8 cellular contexts compared by ENCODE assay signal in the genomic region with DNA sequence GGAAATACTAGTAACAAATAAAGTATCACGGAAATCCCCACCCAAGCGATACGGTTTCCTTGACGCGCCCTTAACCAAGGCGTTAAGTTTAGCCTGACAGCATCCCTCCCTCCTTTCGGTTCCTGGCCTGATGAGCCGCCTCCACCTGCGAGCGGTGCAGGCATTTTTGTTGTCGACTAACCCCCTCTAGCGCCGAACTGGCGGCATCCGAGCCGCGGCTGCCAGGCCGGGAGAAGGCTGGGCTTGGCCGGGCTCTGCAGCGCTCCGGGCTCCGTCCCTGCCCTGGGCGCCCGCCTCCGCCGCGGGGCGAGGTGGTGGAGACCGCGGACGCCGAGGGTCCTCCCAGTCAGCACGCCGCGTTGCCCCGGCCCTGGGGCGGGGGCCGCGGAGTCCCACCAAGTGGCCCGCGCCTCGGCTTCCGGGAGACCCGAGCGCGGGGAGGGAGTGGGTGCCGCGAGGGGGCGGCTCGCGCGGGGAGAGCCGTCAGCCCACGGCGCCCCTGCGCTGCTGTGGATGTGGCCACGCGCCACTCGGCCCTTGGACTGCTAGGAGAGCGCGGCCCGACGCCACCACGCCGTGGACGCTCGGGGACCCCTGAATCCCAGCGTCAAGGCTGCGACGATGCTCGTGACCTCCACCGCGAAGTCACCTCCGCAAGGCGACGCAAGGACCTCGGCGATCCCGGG. TPM values are rescaled to one million over a fixed set of nuclear protein-coding genes. Genes with fewer than 3 reads are reported as not detected.
A peak's percentile ranks its signal among the peaks of the same experiment; 100 is the strongest.
DNase-seq lines count a peak whose midpoint lies in the region; ATAC-seq and TF ChIP-seq lines count a peak whose summit lies in the region.

No MANE protein-coding gene starts in this region.

- no peaks in the 10 kb centered on the region for H3F3A ChIP-seq in neural cell (ENCODE audit: insufficient read depth, low read length, poor library complexity, severe bottlenecking)

- peak overlapping the region; percentile 46 for H3K9ac ChIP-seq in neural cell (ENCODE audit: low read length)

- peak overlapping the region; percentile 43 for H3K4me3 Mint-ChIP-seq in activated T-cell treated with anti-CD3 and anti-CD28 coated beads, Interleukin-2, amount 50 U/mL, for 4 hours

- no peaks in the 10 kb centered on the region for H4K20me1 ChIP-seq in neural cell (ENCODE audit: insufficient read depth)

- no peak for TF ChIP-seq POLR2A in thyroid gland (IDR thresholded peaks at IDR 0.05)

- ATAC-seq in GM18858 (IDR thresholded peaks at IDR 0.05; ENCODE audit: unreplicated experiment): peak; percentile 98
- peak; percentile 97 for ATAC-seq in HG03060 (IDR thresholded peaks at IDR 0.05; ENCODE audit: low read depth, unreplicated experiment)
- peak; percentile 88 to 89 for ATAC-seq in activated T-cell treated with anti-CD3 and anti-CD28 coated beads, Interleukin-2, amount 50 U/mL, for 4 hours

- no peaks in the 10 kb centered on the region for H3K9me2 ChIP-seq in neural cell (ENCODE audit: insufficient read depth, low read length)

- H3K9me3 ChIP-seq in neural cell (ENCODE audit: low read length): no peaks in the 10 kb centered on the region
- H3K9me3 ChIP-seq in thyroid gland: no peaks in the 10 kb centered on the region

- 0 to 1% methylated on average over 11 to 17 of the region's 79 CpGs for WGBS in thyroid gland, 2 donors

- H3K4me1 ChIP-seq in thyroid gland: peaks cover 0 to 5% of the 10 kb centered on the region in 2 donors

- intact Hi-C loops in thyroid gland (cut with DNase I): no loop called here

- peaks cover 29% of the 10 kb centered on the region for H3K27me3 Mint-ChIP-seq in activated T-cell treated with anti-CD3 and anti-CD28 coated beads, Interleukin-2, amount 50 U/mL, for 4 hours (ENCODE audit: low read depth)

- H2AFZ ChIP-seq in neural cell (ENCODE audit: low read depth, low read length): no peak overlapping the region

- H3K36me3 ChIP-seq in neural cell (ENCODE audit: insufficient read depth, low read length) (no peaks in the 10 kb centered on the region), thyroid gland (no peaks in the 10 kb centered on the region)

- DNase-seq in Ammon's horn (ENCODE audit: low spot score) (peak; percentile 84), NCI-H2171 treated with DMSO at 0.1 percent for 48 hours (lab: John Stamatoyannopoulos, UW) (peak; percentile 75), fibroblast of villous mesenchyme (ENCODE audit: low read depth) (peak; percentile 59), thyroid gland (peak; percentile 76 to 87)
- DNase-seq in activated T-cell treated with anti-CD3 and anti-CD28 coated beads, Interleukin-2, amount 50 U/mL, for 4 hours: peak; percentile 12

- TF ChIP-seq CTCF in fibroblast of villous mesenchyme (IDR thresholded peaks at IDR 0.05; ENCODE audit: insufficient read depth, low read depth, low read length): peak; percentile 67
- peak; percentile 92 for TF ChIP-seq CTCF in neural cell (IDR thresholded peaks at IDR 0.05; ENCODE audit: poor library complexity, severe bottlenecking)
- peak in 5 of 6 experiments; percentile 32 to 66 (median 48) for TF ChIP-seq CTCF in thyroid gland (IDR thresholded peaks at IDR 0.05)

- peaks cover 9% of the 10 kb centered on the region for H3K4me1 Mint-ChIP-seq in activated T-cell treated with anti-CD3 and anti-CD28 coated beads, Interleukin-2, amount 50 U/mL, for 4 hours (ENCODE audit: low read depth)

- H3K9me3 Mint-ChIP-seq in activated T-cell treated with anti-CD3 and anti-CD28 coated beads, Interleukin-2, amount 50 U/mL, for 4 hours: no peaks in the 10 kb centered on the region

- H3K27me3 ChIP-seq in neural cell (ENCODE audit: insufficient read depth, low read depth, low read length) (peaks cover 38% of the 10 kb centered on the region), thyroid gland (no peaks in the 10 kb centered on the region)

- H3K4me2 ChIP-seq in neural cell (ENCODE audit: low read length): peak overlapping the region; percentile 89

- TF ChIP-seq RAD21 in neural cell (conservative IDR thresholded peaks at IDR 0.05): peak; percentile 90

- no peaks in the 10 kb centered on the region for H3K79me2 ChIP-seq in neural cell (replicated peaks; ENCODE audit: insufficient read depth, low read length)

- TF ChIP-seq EP300 in neural cell (conservative IDR thresholded peaks at IDR 0.05; ENCODE audit: poor library complexity, severe bottlenecking): peak; percentile 41

- H3K4me3 ChIP-seq in fibroblast of villous mesenchyme (ENCODE audit: low read depth, low read length) (peak overlapping the region; percentile 57), neural cell (ENCODE audit: low read length) (peak overlapping the region; percentile 82), thyroid gland (replicated peaks in 1 of 3) (peak overlapping the region; percentile 55 to 78 (median 63))

- H3K27ac ChIP-seq in neural cell (ENCODE audit: low read length) (no peak overlapping the region), thyroid gland (peak overlapping the region; percentile 58 to 69 (median 66))

- H3K36me3 Mint-ChIP-seq in activated T-cell treated with anti-CD3 and anti-CD28 coated beads, Interleukin-2, amount 50 U/mL, for 4 hours (ENCODE audit: insufficient read depth): no peaks in the 10 kb centered on the region

TF ChIP-seq in neural cell, 6 proteins besides CTCF, POLR2A, EP300 and RAD21:
- TF ChIP-seq TAF1 (IDR thresholded peaks at IDR 0.05; ENCODE audit: low read depth) (no peak), MXI1 (conservative IDR thresholded peaks at IDR 0.05; ENCODE audit: poor library complexity, severe bottlenecking) (peak; percentile 50), EZH2 (IDR thresholded peaks at IDR 0.05; ENCODE audit: borderline replicate concordance, insufficient read depth, low read length, poor library complexity, severe bottlenecking) (no peak), POLR2AphosphoS5 (IDR thresholded peaks at IDR 0.05) (no peak), SMC3 (conservative IDR thresholded peaks at IDR 0.05; ENCODE audit: poor library complexity) (peak; percentile 87)
- TF ChIP-seq, protein P1, sequence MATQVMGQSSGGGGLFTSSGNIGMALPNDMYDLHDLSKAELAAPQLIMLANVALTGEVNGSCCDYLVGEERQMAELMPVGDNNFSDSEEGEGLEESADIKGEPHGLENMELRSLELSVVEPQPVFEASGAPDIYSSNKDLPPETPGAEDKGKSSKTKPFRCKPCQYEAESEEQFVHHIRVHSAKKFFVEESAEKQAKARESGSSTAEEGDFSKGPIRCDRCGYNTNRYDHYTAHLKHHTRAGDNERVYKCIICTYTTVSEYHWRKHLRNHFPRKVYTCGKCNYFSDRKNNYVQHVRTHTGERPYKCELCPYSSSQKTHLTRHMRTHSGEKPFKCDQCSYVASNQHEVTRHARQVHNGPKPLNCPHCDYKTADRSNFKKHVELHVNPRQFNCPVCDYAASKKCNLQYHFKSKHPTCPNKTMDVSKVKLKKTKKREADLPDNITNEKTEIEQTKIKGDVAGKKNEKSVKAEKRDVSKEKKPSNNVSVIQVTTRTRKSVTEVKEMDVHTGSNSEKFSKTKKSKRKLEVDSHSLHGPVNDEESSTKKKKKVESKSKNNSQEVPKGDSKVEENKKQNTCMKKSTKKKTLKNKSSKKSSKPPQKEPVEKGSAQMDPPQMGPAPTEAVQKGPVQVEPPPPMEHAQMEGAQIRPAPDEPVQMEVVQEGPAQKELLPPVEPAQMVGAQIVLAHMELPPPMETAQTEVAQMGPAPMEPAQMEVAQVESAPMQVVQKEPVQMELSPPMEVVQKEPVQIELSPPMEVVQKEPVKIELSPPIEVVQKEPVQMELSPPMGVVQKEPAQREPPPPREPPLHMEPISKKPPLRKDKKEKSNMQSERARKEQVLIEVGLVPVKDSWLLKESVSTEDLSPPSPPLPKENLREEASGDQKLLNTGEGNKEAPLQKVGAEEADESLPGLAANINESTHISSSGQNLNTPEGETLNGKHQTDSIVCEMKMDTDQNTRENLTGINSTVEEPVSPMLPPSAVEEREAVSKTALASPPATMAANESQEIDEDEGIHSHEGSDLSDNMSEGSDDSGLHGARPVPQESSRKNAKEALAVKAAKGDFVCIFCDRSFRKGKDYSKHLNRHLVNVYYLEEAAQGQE (IDR thresholded peaks at IDR 0.05; ENCODE audit: borderline replicate concordance): peak; percentile 28

RNA-seq across cellular contexts. Expression of gene EPHA6, which starts 1.1 kb away (rescaled TPM):
- total RNA-seq in activated T-cell treated with anti-CD3 and anti-CD28 coated beads, Interleukin-2, amount 50 U/mL, for 4 hours: not detected
- 1.6 and 1.7 TPM in 2 replicates for total RNA-seq in fibroblast of villous mesenchyme
- polyA plus RNA-seq in neural cell: 0.56 and 0.78 TPM in 2 replicates
- 4.1 and 5.0 TPM in 2 replicates for polyA minus RNA-seq in neural cell
- 1 to 10 TPM; 2.1 to 7.0 (median 5.8) TPM for total RNA-seq in thyroid gland

Comparison
In these comparisons a context has a peak if more than half of its experiments do, and no peak if none do; other contexts are left out.
1. DNase-seq: peak in every context shown above with its lines; median percentile 84 in Ammon's horn; 82 in thyroid gland; 75 in NCI-H2171 treated with DMSO at 0.1 percent for 48 hours; 59 in fibroblast of villous mesenchyme; 12 in activated T-cell treated with anti-CD3 and anti-CD28 coated beads, Interleukin-2, amount 50 U/mL, for 4 hours.